1 cellular context compared by ENCODE assay signal in the genomic region with DNA sequence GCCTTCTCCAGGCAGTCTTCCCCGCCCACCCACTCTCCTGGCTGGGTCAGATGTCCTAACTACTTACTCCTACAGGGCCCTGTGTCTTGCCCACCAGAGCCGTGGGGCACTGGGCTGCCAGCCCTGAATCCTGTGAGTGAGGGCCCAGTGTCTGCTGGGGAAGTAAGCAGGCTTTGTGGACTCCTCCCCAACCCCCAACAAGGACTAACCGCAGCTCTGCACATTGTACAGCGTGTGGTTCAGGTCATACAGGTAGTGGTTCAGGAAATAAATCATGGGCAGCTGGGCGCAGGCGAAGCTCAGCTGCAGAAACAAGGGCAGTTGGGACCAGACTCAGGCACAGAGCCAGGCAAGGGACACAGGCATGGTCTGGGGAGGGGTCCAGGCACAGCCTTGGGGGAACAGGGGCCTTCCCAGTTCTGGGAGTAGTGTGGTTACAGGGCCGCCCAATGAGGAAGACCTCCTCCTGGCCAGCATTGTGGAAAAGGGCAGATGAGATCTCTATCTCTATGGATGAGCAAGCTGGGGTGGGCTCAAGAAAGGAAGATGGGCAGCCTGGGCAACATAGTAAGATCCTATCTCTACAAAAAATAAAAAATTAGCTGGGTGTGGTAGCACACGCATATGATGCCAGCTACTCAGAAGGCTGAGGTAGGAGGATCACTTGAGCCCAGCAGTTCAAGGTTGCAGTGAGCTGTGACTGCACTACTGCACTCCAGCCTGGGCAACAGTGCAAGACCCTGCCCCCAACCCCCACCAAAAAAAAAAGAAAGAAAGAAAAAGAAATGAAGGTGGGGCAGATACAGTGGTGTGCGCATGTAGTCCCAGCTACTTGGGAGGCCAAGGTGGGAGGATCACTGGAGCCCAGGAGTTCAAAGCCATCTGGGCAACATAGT.
TF ChIP-seq lines count a peak whose summit lies in the region.

No MANE protein-coding gene starts in this region.

TF ChIP-seq in WTC11, 78 proteins besides CTCF, POLR2A, EP300 and RAD21 (continued from another document):
- TF ChIP-seq, protein P1, sequence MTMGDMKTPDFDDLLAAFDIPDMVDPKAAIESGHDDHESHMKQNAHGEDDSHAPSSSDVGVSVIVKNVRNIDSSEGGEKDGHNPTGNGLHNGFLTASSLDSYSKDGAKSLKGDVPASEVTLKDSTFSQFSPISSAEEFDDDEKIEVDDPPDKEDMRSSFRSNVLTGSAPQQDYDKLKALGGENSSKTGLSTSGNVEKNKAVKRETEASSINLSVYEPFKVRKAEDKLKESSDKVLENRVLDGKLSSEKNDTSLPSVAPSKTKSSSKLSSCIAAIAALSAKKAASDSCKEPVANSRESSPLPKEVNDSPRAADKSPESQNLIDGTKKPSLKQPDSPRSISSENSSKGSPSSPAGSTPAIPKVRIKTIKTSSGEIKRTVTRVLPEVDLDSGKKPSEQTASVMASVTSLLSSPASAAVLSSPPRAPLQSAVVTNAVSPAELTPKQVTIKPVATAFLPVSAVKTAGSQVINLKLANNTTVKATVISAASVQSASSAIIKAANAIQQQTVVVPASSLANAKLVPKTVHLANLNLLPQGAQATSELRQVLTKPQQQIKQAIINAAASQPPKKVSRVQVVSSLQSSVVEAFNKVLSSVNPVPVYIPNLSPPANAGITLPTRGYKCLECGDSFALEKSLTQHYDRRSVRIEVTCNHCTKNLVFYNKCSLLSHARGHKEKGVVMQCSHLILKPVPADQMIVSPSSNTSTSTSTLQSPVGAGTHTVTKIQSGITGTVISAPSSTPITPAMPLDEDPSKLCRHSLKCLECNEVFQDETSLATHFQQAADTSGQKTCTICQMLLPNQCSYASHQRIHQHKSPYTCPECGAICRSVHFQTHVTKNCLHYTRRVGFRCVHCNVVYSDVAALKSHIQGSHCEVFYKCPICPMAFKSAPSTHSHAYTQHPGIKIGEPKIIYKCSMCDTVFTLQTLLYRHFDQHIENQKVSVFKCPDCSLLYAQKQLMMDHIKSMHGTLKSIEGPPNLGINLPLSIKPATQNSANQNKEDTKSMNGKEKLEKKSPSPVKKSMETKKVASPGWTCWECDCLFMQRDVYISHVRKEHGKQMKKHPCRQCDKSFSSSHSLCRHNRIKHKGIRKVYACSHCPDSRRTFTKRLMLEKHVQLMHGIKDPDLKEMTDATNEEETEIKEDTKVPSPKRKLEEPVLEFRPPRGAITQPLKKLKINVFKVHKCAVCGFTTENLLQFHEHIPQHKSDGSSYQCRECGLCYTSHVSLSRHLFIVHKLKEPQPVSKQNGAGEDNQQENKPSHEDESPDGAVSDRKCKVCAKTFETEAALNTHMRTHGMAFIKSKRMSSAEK (CRISPR knock-in tag; IDR thresholded peaks at IDR 0.05; ENCODE audit: borderline replicate concordance): no peak
